8 cellular contexts compared by ENCODE assay signal in the genomic region with DNA sequence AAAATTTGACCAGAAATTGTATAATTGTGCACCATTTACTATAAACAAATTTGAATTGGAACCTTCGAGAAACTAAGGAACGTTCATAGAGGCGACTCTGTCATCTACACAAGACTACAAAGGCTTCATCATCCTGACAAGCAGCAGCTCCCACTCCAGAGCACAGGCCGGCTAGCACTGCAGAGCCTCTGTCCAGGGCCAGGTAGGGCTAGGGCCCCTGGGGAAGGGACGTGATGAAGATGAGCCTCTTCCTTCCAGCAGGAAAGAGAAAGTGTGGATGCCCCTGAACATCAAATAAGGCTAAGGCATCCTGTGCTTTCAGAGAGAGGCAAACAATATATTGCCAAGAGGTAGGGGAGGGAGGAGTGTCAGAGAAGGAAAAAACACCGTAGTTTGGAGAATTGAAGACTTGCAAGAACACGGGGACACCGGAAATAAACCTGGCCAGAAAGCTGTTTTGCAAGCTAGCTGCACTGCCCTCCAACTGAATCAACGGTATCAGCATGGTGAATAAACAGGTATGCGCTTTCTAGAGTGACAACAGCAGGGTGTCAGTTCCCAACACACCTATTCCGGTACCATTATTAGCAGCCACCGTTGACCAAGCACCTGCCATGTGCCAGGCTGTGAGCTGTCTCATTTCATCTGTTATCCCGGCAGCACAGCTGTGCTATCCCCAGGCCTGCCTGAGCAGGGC. TPM values are rescaled to one million over a fixed set of nuclear protein-coding genes. Genes with fewer than 3 reads are reported as not detected.
A peak's percentile ranks its signal among the peaks of the same experiment; 100 is the strongest.
DNase-seq lines count a peak whose midpoint lies in the region; ATAC-seq and TF ChIP-seq lines count a peak whose summit lies in the region.

No MANE protein-coding gene starts in this region.

- no peak overlapping the region for H3K9ac ChIP-seq in mammary epithelial cell (ENCODE audit: insufficient read depth, low read length)

- in situ Hi-C loops in mammary epithelial cell (cut with MboI; ENCODE audit: low sequenced_read_pairs in 2 of 2): loop anchor here (5.0 to 25.0 kb wide), 4 partner anchors 246 to 584 kb away; a partner anchor contains a TSS

- H3K27ac Mint-ChIP-seq in activated T-helper 2 cell treated with anti-CD3 and anti-CD28 coated beads, Interferon-gamma antibody, Interleukin-2, Interleukin-4, amounts not matched to agents 10 μg/mL and 5 μg/mL and 100 μg/mL, durations not matched to agents 14 hours and 24 hours and 36 hours: peak overlapping the region; percentile 50

- H4K20me1 ChIP-seq in mammary epithelial cell (ENCODE audit: insufficient read depth, low read length): no peaks in the 10 kb centered on the region

- H3K4me1 ChIP-seq in breast epithelium (peaks cover 0 to 6% of the 10 kb centered on the region in 2 donors), mammary epithelial cell (ENCODE audit: insufficient read depth, low read length) (peaks cover 14% of the 10 kb centered on the region), right lobe of liver (peaks cover 0 to 11% (median 4%) of the 10 kb centered on the region in 4 donors), vagina (peaks cover 54% of the 10 kb centered on the region)

- peaks cover 38% of the 10 kb centered on the region for H3K79me2 ChIP-seq in mammary epithelial cell (ENCODE audit: insufficient read depth, low read length)

- H3K27me3 Mint-ChIP-seq in activated T-helper 2 cell treated with anti-CD3 and anti-CD28 coated beads, Interferon-gamma antibody, Interleukin-2, Interleukin-4, amounts not matched to agents 10 μg/mL and 5 μg/mL and 100 μg/mL, durations not matched to agents 14 hours and 24 hours and 36 hours (ENCODE audit: low read depth): no peaks in the 10 kb centered on the region

- peak overlapping the region; percentile 33 for H3K4me3 Mint-ChIP-seq in activated T-helper 2 cell treated with anti-CD3 and anti-CD28 coated beads, Interferon-gamma antibody, Interleukin-2, Interleukin-4, amounts not matched to agents 10 μg/mL and 5 μg/mL and 100 μg/mL, durations not matched to agents 14 hours and 24 hours and 36 hours (ENCODE audit: low read depth)

- H3K36me3 Mint-ChIP-seq in activated T-helper 2 cell treated with anti-CD3 and anti-CD28 coated beads, Interferon-gamma antibody, Interleukin-2, Interleukin-4, amounts not matched to agents 10 μg/mL and 5 μg/mL and 100 μg/mL, durations not matched to agents 14 hours and 24 hours and 36 hours (ENCODE audit: low read depth): peaks cover 12% of the 10 kb centered on the region

- no TSS peak for BruUV-seq in mammary epithelial cell (replicated peaks; lab: Mats Ljungman, UMichigan)

- H3K9me3 Mint-ChIP-seq in activated T-helper 2 cell treated with anti-CD3 and anti-CD28 coated beads, Interferon-gamma antibody, Interleukin-2, Interleukin-4, amounts not matched to agents 10 μg/mL and 5 μg/mL and 100 μg/mL, durations not matched to agents 14 hours and 24 hours and 36 hours: no peaks in the 10 kb centered on the region

- H3K27ac ChIP-seq in breast epithelium (peak overlapping the region; percentile 88 to 98), mammary epithelial cell (ENCODE audit: insufficient read depth, low read depth, low read length) (no peak overlapping the region), right lobe of liver (peak overlapping the region; percentile 68 to 84 (median 75)), vagina (peak overlapping the region; percentile 94)

- TF ChIP-seq CTCF in breast epithelium (IDR thresholded peaks at IDR 0.05) (no peak), mammary epithelial cell (conservative IDR thresholded peaks at IDR 0.05 in 1 of 2, IDR thresholded peaks at IDR 0.05 in 1 of 2; ENCODE audit: extremely low read depth in 1 of 2, insufficient read depth in 1 of 2, low read depth in 1 of 2, low read length in 2 of 2) (no peak), right lobe of liver (IDR thresholded peaks at IDR 0.05) (no peak), vagina (IDR thresholded peaks at IDR 0.05) (peak in 1 of 3 experiments; percentile 4)

- H3K9me3 ChIP-seq in breast epithelium (no peaks in the 10 kb centered on the region), mammary epithelial cell (replicated peaks; ENCODE audit: insufficient read depth, low read length) (no peaks in the 10 kb centered on the region), right lobe of liver (no peaks in the 10 kb centered on the region), vagina (no peaks in the 10 kb centered on the region)

- CTCF ChIA-PET in mammary epithelial cell (lab: Charles Lee; ENCODE audit: low non-redundant PET): no interaction called here

- no peak overlapping the region for H3K4me2 ChIP-seq in mammary epithelial cell (ENCODE audit: insufficient read depth, low read depth, low read length)

- ATAC-seq in right lobe of liver (no peak), HG02885 (IDR thresholded peaks at IDR 0.05; ENCODE audit: poor library complexity, unreplicated experiment) (no peak), GM21619 (IDR thresholded peaks at IDR 0.05; ENCODE audit: unreplicated experiment) (no peak), GM19351 (IDR thresholded peaks at IDR 0.05; ENCODE audit: unreplicated experiment) (no peak)

- intact Hi-C loops in breast epithelium (cut with DNase I; ENCODE audit: low total_unique reads): no loop called here
- intact Hi-C loops in mammary epithelial cell (cut with micrococcal nuclease): loop anchor here (1.0 to 10.0 kb wide), 2 partner anchors 124 to 256 kb away; no protein-coding TSS in a partner anchor
- intact Hi-C loops in activated T-helper 2 cell treated with anti-CD3 and anti-CD28 coated beads, Interferon-gamma antibody, Interleukin-2, Interleukin-4, amounts not matched to agents 10 μg/mL and 5 μg/mL and 100 μg/mL, durations not matched to agents 14 hours and 24 hours and 36 hours (cut with micrococcal nuclease): loop anchor here (10.0 kb wide), 2 partner anchors 134 to 674 kb away; no protein-coding TSS in a partner anchor
- intact Hi-C loops in right lobe of liver (cut with DNase I): loop anchor here (5.0 to 10.0 kb wide), 2 partner anchors 144 to 576 kb away; no protein-coding TSS in a partner anchor
- intact Hi-C loops in vagina (cut with DNase I): loop anchor here (5.0 to 10.0 kb wide), 2 partner anchors 54 to 146 kb away; no protein-coding TSS in a partner anchor

- no peak overlapping the region for H2AFZ ChIP-seq in mammary epithelial cell (ENCODE audit: low read depth, low read length)

- DNase-seq in breast epithelium (ENCODE audit: low spot score in 2 of 2) (no peak), mammary epithelial cell (no peak), right lobe of liver (no peak), vagina (ENCODE audit: extremely low spot score in 2 of 2) (peak in 1 of 2 donors; percentile 86)
- DNase-seq in activated T-helper 2 cell treated with anti-CD3 and anti-CD28 coated beads, Interferon-gamma antibody, Interleukin-2, Interleukin-4, amounts not matched to agents 10 μg/mL and 5 μg/mL and 100 μg/mL, durations not matched to agents 14 hours and 24 hours and 36 hours (ENCODE audit: low spot score): no peak

- TF ChIP-seq POLR2A in breast epithelium (IDR thresholded peaks at IDR 0.05) (no peak), right lobe of liver (IDR thresholded peaks at IDR 0.05) (no peak), vagina (IDR thresholded peaks at IDR 0.05) (no peak)

- H3K4me1 Mint-ChIP-seq in activated T-helper 2 cell treated with anti-CD3 and anti-CD28 coated beads, Interferon-gamma antibody, Interleukin-2, Interleukin-4, amounts not matched to agents 10 μg/mL and 5 μg/mL and 100 μg/mL, durations not matched to agents 14 hours and 24 hours and 36 hours (ENCODE audit: low read depth): peaks cover 23% of the 10 kb centered on the region

- dilution Hi-C loops in mammary epithelial cell (cut with HindIII; ENCODE audit: low sequenced_read_pairs): loop anchor here (5.0 kb wide), 2 partner anchors 51 to 76 kb away; no protein-coding TSS in a partner anchor

- H3K4me3 ChIP-seq in breast epithelium: peak overlapping the region in 1 of 3 donors; percentile 91
- H3K4me3 ChIP-seq in mammary epithelial cell (replicated peaks in 1 of 3; ENCODE audit: insufficient read depth in 1 of 3, low read depth in 2 of 3, low read length in 3 of 3): no peak overlapping the region
- no peak overlapping the region for H3K4me3 ChIP-seq in right lobe of liver
- H3K4me3 ChIP-seq in vagina: peak overlapping the region in 1 of 2 donors; percentile 81

- 94% methylated on average over 11 of the region's 13 CpGs for WGBS in mammary epithelial cell (ENCODE audit: low coverage, missing lambda C conversion rate)
- 70% methylated on average over 8 of the region's 13 CpGs for WGBS in right lobe of liver (ENCODE audit: insufficient coverage, low coverage, low lambda C conversion rate, missing lambda C conversion rate)

- H3K36me3 ChIP-seq in breast epithelium (no peaks in the 10 kb centered on the region), mammary epithelial cell (ENCODE audit: insufficient read depth, low read length) (no peaks in the 10 kb centered on the region), right lobe of liver (no peaks in the 10 kb centered on the region), vagina (no peaks in the 10 kb centered on the region)

- H3K27me3 ChIP-seq in breast epithelium (no peaks in the 10 kb centered on the region), mammary epithelial cell (ENCODE audit: insufficient read depth, low read length) (no peaks in the 10 kb centered on the region), right lobe of liver (no peaks in the 10 kb centered on the region), vagina (no peaks in the 10 kb centered on the region)

RNA-seq across cellular contexts. Expression of a gene that starts 12.4 kb away (rescaled TPM):
- 10 to 100 TPM in 2 of 3 donors, 1 to 10 TPM in 1; 7.2 to 13.0 (median 10.8) TPM for total RNA-seq in breast epithelium
- total RNA-seq in mammary epithelial cell: 10 to 100 TPM; 12.3 to 15.6 TPM
- polyA plus RNA-seq in mammary epithelial cell: 12.5 TPM
- 10.2 TPM for polyA minus RNA-seq in mammary epithelial cell
- total RNA-seq in activated T-helper 2 cell treated with anti-CD3 and anti-CD28 coated beads, Interferon-gamma antibody, Interleukin-2, Interleukin-4, amounts not matched to agents 10 μg/mL and 5 μg/mL and 100 μg/mL, durations not matched to agents 14 hours and 24 hours and 36 hours: 15.8 and 16.1 TPM in 2 replicates
- total RNA-seq in right lobe of liver: 1 to 10 TPM; 1.7 to 6.5 (median 2.1) TPM
- 14.5 TPM for total RNA-seq in vagina
